In the genomic region with DNA sequence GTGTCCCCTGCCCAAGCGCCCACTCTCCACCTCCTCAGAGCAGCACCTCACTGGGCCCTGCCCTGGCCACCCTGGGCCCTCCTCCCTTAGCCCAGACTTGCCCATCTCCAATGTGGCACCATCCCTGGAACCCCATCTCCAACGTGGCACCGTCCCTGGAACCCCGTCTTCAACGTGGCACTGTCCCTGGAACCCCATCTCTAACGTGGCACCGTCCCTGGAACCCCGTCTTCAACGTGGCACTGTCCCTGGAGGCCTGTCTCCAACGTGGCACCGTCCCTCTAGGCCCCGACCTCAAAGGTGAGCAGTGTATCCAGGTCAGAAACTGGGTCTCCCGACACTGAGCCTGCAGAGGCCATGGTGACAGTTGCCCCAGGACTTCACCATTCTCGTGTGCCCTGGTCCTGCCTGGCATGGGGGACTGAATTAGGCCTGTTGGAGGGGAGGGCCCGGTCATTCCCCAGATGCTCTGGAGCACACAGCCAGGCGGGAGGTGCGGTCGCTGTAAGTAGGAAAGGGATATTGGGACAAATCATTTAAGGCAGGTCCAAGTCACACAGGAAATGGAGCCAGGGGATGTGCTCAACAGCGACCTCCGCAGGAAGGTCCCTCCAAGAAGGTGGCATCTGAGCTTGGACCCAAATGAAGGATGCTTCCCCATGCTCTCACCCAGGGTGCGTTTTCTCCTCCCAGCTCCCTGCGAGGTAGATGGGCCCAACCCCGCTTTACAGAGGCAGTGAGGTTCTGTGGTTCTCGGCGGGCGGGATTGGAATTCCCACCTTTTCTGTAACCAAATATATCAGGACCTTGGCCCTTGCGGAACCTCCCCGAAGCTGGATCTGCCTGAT, we compare ENCODE assay signal across 14 cellular contexts. TPM values are rescaled to one million over a fixed set of nuclear protein-coding genes. Genes with fewer than 3 reads are reported as not detected.
DNase-seq lines count a peak whose midpoint lies in the region; ATAC-seq, FAIRE-seq and TF ChIP-seq lines count a peak whose summit lies in the region.
"Had no signal": no experiment of that assay in that cellular context is flagged by ENCODE, and none has a peak within 500 bp of the region (broad histone marks: within the 10 kb centered on the region; RNA-seq: fewer than 3 reads in every experiment).

No MANE protein-coding gene starts in this region.

- no peak overlapping the region; the same call in 1 of the 2 replicates for H3K18ac ChIP-seq in H1 (ENCODE audit: extremely low read depth, low read length)

- 83% methylated on average over 28 of the region's 28 CpGs; no CpG with 5 or more reads in 1 of the 2 experiments for WGBS in H1 (ENCODE audit: extremely low coverage in 1 of 2, insufficient coverage in 1 of 2, insufficient read length in 1 of 2, insufficient replicate concordance in 2 of 2, low coverage in 1 of 2, low lambda C conversion rate in 2 of 2, missing lambda C conversion rate in 1 of 2), 2 experiments

- H3K9me3 ChIP-seq in Karpas-422 (ENCODE audit: low read length) (no peaks in the 10 kb centered on the region), H1 (ENCODE audit: insufficient read depth in 2 of 2, low read depth in 1 of 2, low read length in 1 of 2) (no peaks in the 10 kb centered on the region), osteoblast (ENCODE audit: low read depth, low read length) (no peaks in the 10 kb centered on the region)
- H3K9me3 ChIP-seq: transverse colon had no signal

- H3K23ac ChIP-seq in H1 (ENCODE audit: insufficient read length): no peak overlapping the region

- 0 out of 2 replicates have a peak, but pooled peaks cover 2% of the 10 kb centered on the region for H3K79me1 ChIP-seq in H1 (ENCODE audit: low read depth, low read length)

- H2BK5ac ChIP-seq in H1 (ENCODE audit: low read depth, low read length): no peak overlapping the region

- H2AK5ac ChIP-seq in H1 (ENCODE audit: low read depth, low read length): no peak overlapping the region

- H3K23me2 ChIP-seq in H1 (ENCODE audit: low read depth, low read length): peaks cover 6% of the 10 kb centered on the region; the same call in 1 of the 2 replicates

- no peak overlapping the region for H3K56ac ChIP-seq in H1 (replicated peaks; ENCODE audit: insufficient read length, low read depth, low read length)

- CTCF ChIA-PET in activated CD4-positive, alpha-beta T cell treated with anti-CD3 and anti-CD28 coated beads for 36 hours (lab: Charles Lee): interaction anchor here (1.2 to 1.5 kb wide), 2 partner anchors 72 kb away, joined by 3 to 6 read pairs; no protein-coding TSS in a partner anchor
- CTCF ChIA-PET in H1 (lab: Charles Lee; ENCODE audit: partially characterized antibody): interaction anchor here (0.7 to 2.4 kb wide), 20 partner anchors 8 to 84 kb away, joined by 3 to 11 read pairs (median 4); no protein-coding TSS in a partner anchor

- H3K36me3 Mint-ChIP-seq in activated CD4-positive, alpha-beta T cell treated with anti-CD3 and anti-CD28 coated beads for 36 hours (ENCODE audit: low read depth): no peaks in the 10 kb centered on the region

- no peaks in the 10 kb centered on the region for H3K36me3 ChIP-seq in Karpas-422 (ENCODE audit: insufficient read depth, low read length)
- H3K36me3 ChIP-seq in H1 (ENCODE audit: control insufficient read depth in 2 of 4, insufficient read depth in 4 of 4, low read length in 3 of 4): no peaks in the 10 kb centered on the region; a peak in 3 of 8 replicates
- peaks cover 4% of the 10 kb centered on the region for H3K36me3 ChIP-seq in osteoblast (ENCODE audit: insufficient read depth, low read length)
- H3K36me3 ChIP-seq: transverse colon had no signal

- H2AFZ ChIP-seq in Karpas-422 (ENCODE audit: low read length) (no peak overlapping the region), H1 (ENCODE audit: low read length) (0 out of 2 replicates have a peak overlapping the region, but pooled peaks have one; percentile 62), osteoblast (ENCODE audit: low read length) (no peak overlapping the region)
- H2AFZ ChIP-seq: GM23248 had no signal

- TF ChIP-seq RAD21 in H1 (IDR thresholded peaks at IDR 0.05 in 1 of 2, conservative IDR thresholded peaks at IDR 0.05 in 1 of 2; ENCODE audit: low read depth in 2 of 2, low read length in 2 of 2): peak; percentile 32 to 44

- no peaks in the 10 kb centered on the region for H4K20me1 ChIP-seq in Karpas-422 (ENCODE audit: insufficient read depth, low read depth, low read length)
- H4K20me1 ChIP-seq in H1 (replicated peaks in 1 of 2; ENCODE audit: control insufficient read depth in 1 of 2, insufficient read depth in 2 of 2, low read length in 2 of 2): peaks cover 0 to 3% of the 10 kb centered on the region in 2 experiments
- peaks cover 11% of the 10 kb centered on the region for H4K20me1 ChIP-seq in osteoblast (ENCODE audit: insufficient read depth, low read length)

- TF ChIP-seq POLR2A in H1 (IDR thresholded peaks at IDR 0.05; ENCODE audit: control extremely low read depth in 1 of 2, low read depth in 2 of 2, low read length in 2 of 2): no peak

- H3K4me3 ChIP-seq in Karpas-422 (ENCODE audit: low read length) (no peak overlapping the region), H1 (ENCODE audit: extremely low read depth in 1 of 4, insufficient read depth in 2 of 4, low read depth in 3 of 4, low read length in 4 of 4) (no peak overlapping the region), osteoblast (ENCODE audit: insufficient read depth, low read length) (no peak overlapping the region)
- H3K4me3 ChIP-seq: GM23248, transverse colon had no signal

- H3K27ac ChIP-seq in Karpas-422 (ENCODE audit: low read length) (no peak overlapping the region), H1 (ENCODE audit: low read depth, low read length) (no peak overlapping the region), osteoblast (ENCODE audit: low read depth, low read length) (no peak overlapping the region)
- H3K27ac ChIP-seq: GM23248, transverse colon had no signal

- no peaks in the 10 kb centered on the region for H3K9me2 ChIP-seq in Karpas-422 (replicated peaks; ENCODE audit: insufficient read depth, low read length)

- POLR2A ChIA-PET in activated CD4-positive, alpha-beta T cell treated with anti-CD3 and anti-CD28 coated beads for 36 hours (lab: Charles Lee): interaction anchor here (0.7 kb wide), 1 partner anchor 115 kb away, joined by 4 read pairs; no protein-coding TSS in a partner anchor
- POLR2A ChIA-PET in H1 (lab: Charles Lee; ENCODE audit: partially characterized antibody): no interaction called here

- TF ChIP-seq CTCF in H1 (IDR thresholded peaks at IDR 0.05; ENCODE audit: control extremely low read depth in 1 of 3, insufficient read depth in 1 of 3, low read depth in 1 of 3, low read length in 3 of 3): peak; percentile 44 to 85 (median 79)
- TF ChIP-seq CTCF in osteoblast (IDR thresholded peaks at IDR 0.05; ENCODE audit: extremely low read depth, low read depth, low read length): peak; percentile 24

- H3K4me3 Mint-ChIP-seq in activated CD4-positive, alpha-beta T cell treated with anti-CD3 and anti-CD28 coated beads for 36 hours: no peak overlapping the region
- H3K4me3 Mint-ChIP-seq: T-helper 2 cell treated with Interferon-gamma antibody and Interleukin-4, amounts not matched to agents 5 μg/mL and 100 μg/mL, for 36 hours had no signal

- H3K4me2 ChIP-seq in Karpas-422 (ENCODE audit: low read depth, low read length, poor library complexity, severe bottlenecking): no peak overlapping the region
- no peak overlapping the region for H3K4me2 ChIP-seq in H1 (ENCODE audit: insufficient read depth in 1 of 2, low read depth in 2 of 2, low read length in 2 of 2)
- H3K4me2 ChIP-seq in osteoblast (ENCODE audit: insufficient read depth, low read length): no peak overlapping the region

- H3K4me1 ChIP-seq in Karpas-422 (ENCODE audit: low read length) (peaks cover 16% of the 10 kb centered on the region), H1 (replicated peaks in 1 of 4; ENCODE audit: control insufficient read depth in 3 of 4, insufficient read depth in 4 of 4, low read length in 3 of 4) (peaks cover 0 to 6% (median 3%) of the 10 kb centered on the region in 4 experiments; a peak in 5 of 7 replicates), osteoblast (ENCODE audit: insufficient read depth, low read length) (peaks cover 25% of the 10 kb centered on the region)

- H3K27me3 ChIP-seq in Karpas-422 (ENCODE audit: low read length) (no peaks in the 10 kb centered on the region), H1 (replicated peaks in 1 of 4; ENCODE audit: control insufficient read depth in 3 of 4, extremely low read depth in 1 of 4, insufficient read depth in 3 of 4, low read length in 3 of 4) (no peaks in the 10 kb centered on the region), osteoblast (ENCODE audit: insufficient read depth, low read length) (no peaks in the 10 kb centered on the region)
- H3K27me3 ChIP-seq: transverse colon had no signal

- H3K14ac ChIP-seq in H1 (ENCODE audit: insufficient read length): no peak overlapping the region

- peak overlapping the region; percentile 14; the same call in 1 of the 2 replicates for H4K8ac ChIP-seq in H1 (ENCODE audit: extremely low read depth, insufficient read depth, low read length)

- no peak overlapping the region for H4K5ac ChIP-seq in H1 (ENCODE audit: insufficient read length, low read depth, low read length)

- no peak overlapping the region for H3K4ac ChIP-seq in H1 (replicated peaks; ENCODE audit: insufficient read length, low read depth, low read length)

- peak overlapping the region; percentile 46; the same call in 1 of the 2 replicates for H2BK15ac ChIP-seq in H1 (ENCODE audit: low read length)

- H2BK20ac ChIP-seq in H1 (ENCODE audit: low read length): no peak overlapping the region; the same call in 1 of the 2 replicates

- H3K27me3 Mint-ChIP-seq in activated CD4-positive, alpha-beta T cell treated with anti-CD3 and anti-CD28 coated beads for 36 hours: no peaks in the 10 kb centered on the region

- H2BK120ac ChIP-seq in H1 (replicated peaks; ENCODE audit: low read depth, low read length): no peak overlapping the region

- H3K9me3 Mint-ChIP-seq in activated CD4-positive, alpha-beta T cell treated with anti-CD3 and anti-CD28 coated beads for 36 hours (ENCODE audit: low read depth): no peaks in the 10 kb centered on the region
- H3K9me3 Mint-ChIP-seq: T-helper 2 cell treated with Interferon-gamma antibody and Interleukin-4, amounts not matched to agents 5 μg/mL and 100 μg/mL, for 36 hours had no signal

- peaks cover 20% of the 10 kb centered on the region for H3K4me1 Mint-ChIP-seq in activated CD4-positive, alpha-beta T cell treated with anti-CD3 and anti-CD28 coated beads for 36 hours

- ATAC-seq in activated CD4-positive, alpha-beta T cell treated with anti-CD3 and anti-CD28 coated beads for 36 hours: no peak
- no peak for ATAC-seq in HG03139 (IDR thresholded peaks at IDR 0.05; ENCODE audit: unreplicated experiment)

- H2BK12ac ChIP-seq in H1 (ENCODE audit: low read depth, low read length): peak overlapping the region; percentile 92; the same call in 1 of the 2 replicates

- H3K79me2 ChIP-seq in Karpas-422 (ENCODE audit: low read length) (peaks cover 9% of the 10 kb centered on the region), H1 (ENCODE audit: control insufficient read depth in 1 of 2, insufficient read depth in 2 of 2, low read length in 2 of 2) (peaks cover 0 to 12% of the 10 kb centered on the region in 2 experiments; a peak in 2 of 4 replicates), osteoblast (ENCODE audit: insufficient read depth, low read length) (peaks cover 27% of the 10 kb centered on the region)

- no peak for TF ChIP-seq EP300 in H1 (IDR thresholded peaks at IDR 0.05; ENCODE audit: borderline replicate concordance in 1 of 2, low read depth in 2 of 2, low read length in 2 of 2)

- intact Hi-C loops in activated CD4-positive, alpha-beta T cell treated with anti-CD3 and anti-CD28 coated beads for 36 hours (cut with DNase I, micrococcal nuclease): loop anchor here in 1 of 2 experiments (10.0 kb wide), 1 partner anchor 921 kb away; a partner anchor contains a TSS

- no peak overlapping the region for H3K27ac Mint-ChIP-seq in activated CD4-positive, alpha-beta T cell treated with anti-CD3 and anti-CD28 coated beads for 36 hours
- H3K27ac Mint-ChIP-seq: T-helper 2 cell treated with Interferon-gamma antibody and Interleukin-4, amounts not matched to agents 5 μg/mL and 100 μg/mL, for 36 hours had no signal

- H3K9ac ChIP-seq in Karpas-422 (ENCODE audit: low read length) (no peak overlapping the region), H1 (replicated peaks in 1 of 4; ENCODE audit: extremely low read depth in 1 of 4, low read depth in 3 of 4, low read length in 3 of 4) (no peak overlapping the region)
- H3K9ac ChIP-seq: GM23248 had no signal

- peak; percentile 39 for FAIRE-seq in H1 (lab: Jason Lieb, UNC)

- H4K91ac ChIP-seq in H1 (replicated peaks; ENCODE audit: insufficient read length, low read length): peak overlapping the region; percentile 27

- DNase-seq in activated CD4-positive, alpha-beta T cell treated with anti-CD3 and anti-CD28 coated beads for 36 hours: peak; percentile 41
- DNase-seq in activated CD4-positive, alpha-beta T cell treated with anti-CD3 and anti-CD28 coated beads for 48 hours: no peak
- peak; percentile 50 for DNase-seq in Karpas-422
- peak in 1 of 2 experiments; percentile 77 for DNase-seq in H1 (ENCODE audit: low read depth in 1 of 2, low spot score in 2 of 2)
- DNase-seq in osteoblast (ENCODE audit: insufficient read length, low spot score, missing footprints): peak; percentile 62
- DNase-seq in Ammon's horn (ENCODE audit: low spot score): no peak
- DNase-seq in NCI-H1048 (lab: John Stamatoyannopoulos, UW): no peak
- DNase-seq: activated CD4-positive, alpha-beta T cell treated with anti-CD3 and anti-CD28 coated beads, Interleukin-2, amount 50 U/mL, for 4 hours; activated effector memory CD4-positive, alpha-beta T cell treated with anti-CD3 and anti-CD28 coated beads, Interleukin-2, amount 50 U/mL, for 16 hours; GM23248; NCI-H345; transverse colon had no signal

RNA-seq across cellular contexts. Expression of a gene that starts 2.4 kb away (rescaled TPM):
- total RNA-seq in activated CD4-positive, alpha-beta T cell treated with anti-CD3 and anti-CD28 coated beads for 36 hours: 10 to 100 TPM; 38.8 to 41.5 TPM
- 26.1 and 52.8 TPM in 2 replicates for total RNA-seq in Karpas-422 (2014; rRNA removed; shearing (Covaris generic); ENCODE audit: low replicate concordance)
- 169 and 182 TPM in 2 replicates for total RNA-seq in H1 (2021; fragmentation: NEBNext Ultra II Directional; extraction: Animal tissue kit (Norgen Biotek cat#: 25700))
- 173 and 243 TPM in 2 replicates for polyA plus RNA-seq in H1 (2011; rRNA removed)
- polyA plus RNA-seq in H1 (2011; cell fraction: cytosol; rRNA removed): 138 TPM
- 238 TPM for polyA plus RNA-seq in H1 (2011; cell fraction: nucleus; rRNA removed)
- 130 to 236 TPM (median 215 TPM) in 4 replicates for polyA plus RNA-seq in H1 (2012, experiment 1 of 2)
- polyA plus RNA-seq in H1 (2012, experiment 2 of 2): 250 TPM
- 221 TPM for polyA plus RNA-seq in H1 (2013, experiment 1 of 2)
- polyA plus RNA-seq in H1 (2013, experiment 2 of 2): 199 TPM
- 142 and 153 TPM in 2 replicates for polyA minus RNA-seq in H1 (2011; rRNA and poly(A)+ RNA removed)
- polyA minus RNA-seq in H1 (2011; cell fraction: cytosol; rRNA and poly(A)+ RNA removed): 129 TPM
- polyA minus RNA-seq in H1 (2011; cell fraction: nucleus; rRNA and poly(A)+ RNA removed): 94.0 TPM
- total RNA-seq in osteoblast: 491 and 519 TPM in 2 replicates

RNA-seq across cellular contexts. Expression of a gene that starts 15.7 kb away (rescaled TPM):
- under 1 TPM in 1 of 2 experiments, not detected in 1; 0.21 TPM for total RNA-seq in activated CD4-positive, alpha-beta T cell treated with anti-CD3 and anti-CD28 coated beads for 36 hours
- not detected in 2 replicates for total RNA-seq in Karpas-422 (2014; rRNA removed; shearing (Covaris generic); ENCODE audit: low replicate concordance)
- 0.22 and 0.23 TPM in 2 replicates for total RNA-seq in H1 (2021; fragmentation: NEBNext Ultra II Directional; extraction: Animal tissue kit (Norgen Biotek cat#: 25700))
- polyA plus RNA-seq in H1 (2011; rRNA removed): 0.08 and 0.14 TPM in 2 replicates
- 0.06 TPM for polyA plus RNA-seq in H1 (2011; cell fraction: cytosol; rRNA removed)
- 0.19 TPM for polyA plus RNA-seq in H1 (2011; cell fraction: nucleus; rRNA removed)
- 0.16 to 0.25 TPM (median 0.19 TPM) in 4 replicates for polyA plus RNA-seq in H1 (2012, experiment 1 of 2)
- polyA plus RNA-seq in H1 (2012, experiment 2 of 2): not detected
- polyA plus RNA-seq in H1 (2013, experiment 1 of 2): 0.10 TPM
- polyA plus RNA-seq in H1 (2013, experiment 2 of 2): 0.06 TPM
- 0.16 TPM in 1 of 2 replicates, not detected in the other for polyA minus RNA-seq in H1 (2011; rRNA and poly(A)+ RNA removed)
- polyA minus RNA-seq in H1 (2011; cell fraction: cytosol; rRNA and poly(A)+ RNA removed): not detected
- not detected for polyA minus RNA-seq in H1 (2011; cell fraction: nucleus; rRNA and poly(A)+ RNA removed)
- total RNA-seq in osteoblast: 15.0 and 18.1 TPM in 2 replicates

Comparison
In these comparisons a context has a peak if more than half of its experiments do, and no peak if none do; other contexts are left out.
1. DNase-seq: peak in activated CD4-positive, alpha-beta T cell treated with anti-CD3 and anti-CD28 coated beads for 36 hours (single experiment), Karpas-422 (single experiment) and osteoblast (single experiment); none in activated CD4-positive, alpha-beta T cell treated with anti-CD3 and anti-CD28 coated beads for 48 hours (single experiment), Ammon's horn (single experiment) and NCI-H1048 (single experiment).
2. RNA of a gene that starts 15.7 kb away (total RNA-seq): 15.0 to 18.1 TPM in osteoblast; 0.22 to 0.23 TPM in H1, 0.21 TPM in activated CD4-positive, alpha-beta T cell treated with anti-CD3 and anti-CD28 coated beads for 36 hours and not detected in Karpas-422; every median in the first group is over 10 times any median in the second.